Comparison of ENCODE assay signal across 13 cellular contexts in genomic region chr15:85726446-85726845, GRCh38.
DNase-seq lines count a peak whose midpoint lies in the region; ATAC-seq and TF ChIP-seq lines count a peak whose summit lies in the region.
"Had no signal": no experiment of that assay in that cellular context is flagged by ENCODE, and none has a peak within 500 bp of the region (broad histone marks: within the 10 kb centered on the region; RNA-seq: fewer than 3 reads in every experiment).

No MANE protein-coding gene starts in this region.

- no peaks in the 10 kb centered on the region for H3K9me3 Mint-ChIP-seq in MCF 10A (ENCODE audit: unreplicated experiment)
- H3K9me3 Mint-ChIP-seq in nephron: peaks cover 2% of the 10 kb centered on the region

- BruUV-seq in MCF 10A (replicated peaks; lab: Mats Ljungman, UMichigan) (no TSS peak), mammary epithelial cell (replicated peaks; lab: Mats Ljungman, UMichigan) (no TSS peak)

- POLR2A ChIA-PET in MCF 10A (lab: Yijun Ruan, JAX): interaction anchor here (0.6 kb wide), 1 partner anchor 1627 kb away, joined by 3 read pairs; no protein-coding TSS in a partner anchor

- TF ChIP-seq CTCF in MCF 10A (IDR thresholded peaks at IDR 0.05; ENCODE audit: unreplicated experiment) (no peak), mammary epithelial cell (conservative IDR thresholded peaks at IDR 0.05 in 1 of 2, IDR thresholded peaks at IDR 0.05 in 1 of 2; ENCODE audit: extremely low read depth in 1 of 2, insufficient read depth in 1 of 2, low read depth in 1 of 2, low read length in 2 of 2) (no peak), coronary artery (IDR thresholded peaks at IDR 0.05) (no peak), nephron (IDR thresholded peaks at IDR 0.05; ENCODE audit: unreplicated experiment in 3 of 3) (no peak), upper lobe of left lung (IDR thresholded peaks at IDR 0.05) (no peak)

- H3K79me2 ChIP-seq in mammary epithelial cell (ENCODE audit: insufficient read depth, low read length): no peaks in the 10 kb centered on the region

- dilution Hi-C loops in mammary epithelial cell (cut with HindIII; ENCODE audit: low sequenced_read_pairs): no loop called here

- no peak overlapping the region for H3K9ac ChIP-seq in mammary epithelial cell (ENCODE audit: insufficient read depth, low read length)

- no peaks in the 10 kb centered on the region for H3K27me3 ChIP-seq in mammary epithelial cell (ENCODE audit: insufficient read depth, low read length)
- no peaks in the 10 kb centered on the region for H3K27me3 ChIP-seq in upper lobe of left lung
- H3K27me3 ChIP-seq: SJCRH30 had no signal

- H3K36me3 ChIP-seq in mammary epithelial cell (ENCODE audit: insufficient read depth, low read length) (peaks cover 20% of the 10 kb centered on the region), upper lobe of left lung (peaks cover 65 to 96% (median 75%) of the 10 kb centered on the region in 4 donors)

- H3K27me3 Mint-ChIP-seq in MCF 10A (ENCODE audit: insufficient read depth, unreplicated experiment) (no peaks in the 10 kb centered on the region), nephron (ENCODE audit: low read depth) (no peaks in the 10 kb centered on the region)

- ATAC-seq in upper lobe of left lung (ENCODE audit: low FRiP score in 2 of 2) (peak in 1 of 2 donors; percentile 47), HG02973 (IDR thresholded peaks at IDR 0.05; ENCODE audit: unreplicated experiment) (no peak)

- TF ChIP-seq POLR2A in upper lobe of left lung (IDR thresholded peaks at IDR 0.05): no peak

- no peak overlapping the region for H3K4me3 ChIP-seq in mammary epithelial cell (replicated peaks in 1 of 3; ENCODE audit: insufficient read depth in 1 of 3, low read depth in 2 of 3, low read length in 3 of 3)
- no peak overlapping the region for H3K4me3 ChIP-seq in coronary artery
- no peak overlapping the region for H3K4me3 ChIP-seq in upper lobe of left lung
- H3K4me3 ChIP-seq: lung, SJCRH30 had no signal

- H3K36me3 Mint-ChIP-seq in MCF 10A (ENCODE audit: insufficient read depth, unreplicated experiment) (peaks cover 93% of the 10 kb centered on the region), nephron (ENCODE audit: low read depth) (peaks cover 80% of the 10 kb centered on the region)

- no peak overlapping the region for H3K4me2 ChIP-seq in mammary epithelial cell (ENCODE audit: insufficient read depth, low read depth, low read length)

- DNase-seq in MCF 10A (ENCODE audit: unreplicated experiment) (no peak), mammary epithelial cell (no peak), coronary artery (ENCODE audit: low spot score) (no peak), upper lobe of left lung (no peak), NCI-H526 treated with DMSO at 0.1 percent for 48 hours (lab: John Stamatoyannopoulos, UW) (no peak)
- DNase-seq in stimulated activated CD4-positive, alpha-beta T cell treated with anti-CD3 and anti-CD28 coated beads, Interleukin-4, amount 100 ng/mL, for 4 hours: no peak
- DNase-seq: activated CD4-positive, CD25-positive, alpha-beta regulatory T cell; NCI-H1417 treated with DMSO at 0.1 percent for 48 hours; NCI-H774; SJCRH30 had no signal

- H3K4me1 Mint-ChIP-seq in MCF 10A (ENCODE audit: insufficient read depth, unreplicated experiment) (peaks cover 49% of the 10 kb centered on the region), nephron (peaks cover 5% of the 10 kb centered on the region)

- in situ Hi-C loops in mammary epithelial cell (cut with MboI; ENCODE audit: low sequenced_read_pairs in 2 of 2): no loop called here

- no peak for TF ChIP-seq EP300 in upper lobe of left lung (IDR thresholded peaks at IDR 0.05)

- no peaks in the 10 kb centered on the region for H3K9me3 ChIP-seq in mammary epithelial cell (replicated peaks; ENCODE audit: insufficient read depth, low read length)
- no peaks in the 10 kb centered on the region for H3K9me3 ChIP-seq in upper lobe of left lung
- H3K9me3 ChIP-seq: SJCRH30 had no signal

- CTCF ChIA-PET in MCF 10A (lab: Yijun Ruan, JAX) (interaction anchor here (1.1 to 8.9 kb wide), 4 partner anchors 13 to 430 kb away, joined by 3 to 128 read pairs (median 4); no protein-coding TSS in a partner anchor), mammary epithelial cell (lab: Charles Lee; ENCODE audit: low non-redundant PET) (no interaction called here)

- no peak overlapping the region for H2AFZ ChIP-seq in mammary epithelial cell (ENCODE audit: low read depth, low read length)

- H3K4me3 Mint-ChIP-seq in MCF 10A (ENCODE audit: unreplicated experiment): peak overlapping the region; percentile 53
- no peak overlapping the region for H3K4me3 Mint-ChIP-seq in nephron

- H3K4me1 ChIP-seq in mammary epithelial cell (ENCODE audit: insufficient read depth, low read length): peaks cover 6% of the 10 kb centered on the region
- H3K4me1 ChIP-seq in upper lobe of left lung: peaks cover 27 to 49% (median 35%) of the 10 kb centered on the region in 4 donors
- H3K4me1 ChIP-seq: SJCRH30 had no signal

- intact Hi-C loops in MCF 10A (cut with micrococcal nuclease): no loop called here
- intact Hi-C loops in mammary epithelial cell (cut with micrococcal nuclease): loop anchor here (5.0 kb wide), 1 partner anchor 429 kb away; no protein-coding TSS in a partner anchor

- 54% methylated on average over 2 of the region's 2 CpGs for WGBS in mammary epithelial cell (ENCODE audit: low coverage, missing lambda C conversion rate)
- 78 to 81% methylated on average over 2 of the region's 2 CpGs for WGBS in upper lobe of left lung, 2 donors

- H3K27ac Mint-ChIP-seq in MCF 10A (ENCODE audit: low read depth, unreplicated experiment) (peak overlapping the region; percentile 76), nephron (peak overlapping the region; percentile 6 to 74 (median 10))

- H3K27ac ChIP-seq in mammary epithelial cell (ENCODE audit: insufficient read depth, low read depth, low read length) (no peak overlapping the region), coronary artery (peak overlapping the region; percentile 47 to 90), upper lobe of left lung (peak overlapping the region; percentile 55 to 80 (median 73))
- H3K27ac ChIP-seq: SJCRH30 had no signal

- H4K20me1 ChIP-seq in mammary epithelial cell (ENCODE audit: insufficient read depth, low read length): no peaks in the 10 kb centered on the region
